24 cellular contexts compared by ENCODE assay signal in genomic region chr18:21991081-21991534, GRCh38.
DNase-seq lines count a peak whose midpoint lies in the region; ATAC-seq and TF ChIP-seq lines count a peak whose summit lies in the region.
"Had no signal": no experiment of that assay in that cellular context is flagged by ENCODE, and none has a peak within 500 bp of the region (broad histone marks: within the 10 kb centered on the region; RNA-seq: fewer than 3 reads in every experiment).

No MANE protein-coding gene starts in this region.

- no peak overlapping the region for H2BK12ac ChIP-seq in neuronal stem cell (ENCODE audit: low read length)

- no peak for ATAC-seq in GM21390 (IDR thresholded peaks at IDR 0.05; ENCODE audit: unreplicated experiment)
- ATAC-seq: activated CD8-positive, alpha-beta T cell treated with anti-CD3 and anti-CD28 coated beads, Interleukin-2, amount 10 ng/mL, durations not matched to agents 7 days and 5 days had no signal

- H4K91ac ChIP-seq in neuronal stem cell (ENCODE audit: low read depth, low read length, poor library complexity): no peak overlapping the region

- H3K18ac ChIP-seq in neuronal stem cell (ENCODE audit: low read length): no peak overlapping the region

- H3K4me3 ChIP-seq in iPS-18a (ENCODE audit: low read length): peak overlapping the region; percentile 15
- H3K4me3 ChIP-seq in neuronal stem cell (ENCODE audit: low read length in 2 of 2): no peak overlapping the region
- H3K4me3 ChIP-seq in breast epithelium: no peak overlapping the region
- H3K4me3 ChIP-seq: GM23248, PC-9, right atrium auricular region, SJCRH30, transverse colon had no signal

- DNase-seq in ELF-1 (ENCODE audit: low read depth, low spot score) (peak; percentile 93), NCI-H82 treated with DMSO at 0.1 percent for 48 hours (lab: John Stamatoyannopoulos, UW; ENCODE audit: unreplicated experiment) (peak; percentile 73), neuronal stem cell (ENCODE audit: low spot score) (peak; percentile 35), AML-193 (lab: John Stamatoyannopoulos, UW) (no peak), breast epithelium (ENCODE audit: low spot score in 2 of 2) (no peak)
- DNase-seq in activated CD4-positive, alpha-beta T cell treated with anti-CD3 and anti-CD28 coated beads for 48 hours: no peak
- DNase-seq: activated CD8-positive, alpha-beta T cell treated with anti-CD3 and anti-CD28 coated beads, Interleukin-2, amount 10 ng/mL, durations not matched to agents 7 days and 5 days; activated T-cell treated with anti-CD3 and anti-CD28 coated beads, Interleukin-2, amount 50 U/mL, for 48 hours; CD4-positive, alpha-beta memory T cell; DND-41; effector CD4-positive, alpha-beta T cell; GM23248; Karpas-422; NCI-H1105; NCI-H2107; NCI-H526; SJCRH30; stimulated activated naive CD4-positive, alpha-beta T cell treated with Interleukin-2 at 50 U/mL for 16 hours; T-helper 2 cell; transverse colon had no signal

- H3K4ac ChIP-seq in neuronal stem cell (ENCODE audit: low read length): no peak overlapping the region

- no peak overlapping the region for H2BK15ac ChIP-seq in neuronal stem cell (ENCODE audit: low read length)

- intact Hi-C loops in breast epithelium (cut with DNase I; ENCODE audit: low total_unique reads): no loop called here

- no peak overlapping the region for H2AK5ac ChIP-seq in neuronal stem cell (ENCODE audit: low read depth, low read length)

- H3K9me3 ChIP-seq in iPS-18a (ENCODE audit: control insufficient read depth, low read depth, low read length) (no peaks in the 10 kb centered on the region), neuronal stem cell (replicated peaks in 1 of 2; ENCODE audit: control insufficient read depth in 2 of 2, insufficient read depth in 1 of 2, low read depth in 1 of 2, low read length in 2 of 2) (no peaks in the 10 kb centered on the region), breast epithelium (no peaks in the 10 kb centered on the region)
- H3K9me3 ChIP-seq: right atrium auricular region, SJCRH30, transverse colon had no signal

- no peaks in the 10 kb centered on the region for H3K27me3 ChIP-seq in iPS-18a (ENCODE audit: control insufficient read depth, insufficient read depth, low read length)
- no peaks in the 10 kb centered on the region for H3K27me3 ChIP-seq in neuronal stem cell (ENCODE audit: control insufficient read depth in 3 of 3, insufficient read depth in 3 of 3, low read depth in 1 of 3, low read length in 3 of 3)
- no peaks in the 10 kb centered on the region for H3K27me3 ChIP-seq in breast epithelium
- H3K27me3 ChIP-seq: right atrium auricular region, SJCRH30, transverse colon had no signal

- no peak overlapping the region for H2AFZ ChIP-seq in neuronal stem cell (ENCODE audit: low read length)
- H2AFZ ChIP-seq: GM23248, PC-9 had no signal

- no peak overlapping the region for H4K8ac ChIP-seq in neuronal stem cell (ENCODE audit: low read depth, low read length)

- no peaks in the 10 kb centered on the region for H3K79me1 ChIP-seq in neuronal stem cell (ENCODE audit: low read depth, low read length)

- WGBS in neuronal stem cell (ENCODE audit: extremely low coverage in 2 of 2, insufficient read length in 2 of 2, insufficient replicate concordance in 1 of 2), 2 donors: no CpG with 5 or more reads among the region's 1 CpG

- H3K9ac ChIP-seq in iPS-18a (ENCODE audit: low read length): no peak overlapping the region
- no peak overlapping the region for H3K9ac ChIP-seq in neuronal stem cell (ENCODE audit: low read depth, low read length, poor library complexity)
- H3K9ac ChIP-seq: GM23248 had no signal

- no peak overlapping the region for H3K27ac ChIP-seq in iPS-18a (ENCODE audit: low read length)
- peak overlapping the region; percentile 60 for H3K27ac ChIP-seq in neuronal stem cell (replicated peaks; ENCODE audit: low read length)
- H3K27ac ChIP-seq in breast epithelium: no peak overlapping the region
- H3K27ac ChIP-seq: GM23248, PC-9, right atrium auricular region, SJCRH30, transverse colon had no signal

- H3K23ac ChIP-seq in neuronal stem cell (ENCODE audit: low read depth, low read length, poor library complexity): no peak overlapping the region

- TF ChIP-seq POLR2A in breast epithelium (IDR thresholded peaks at IDR 0.05): no peak

- peaks cover 18% of the 10 kb centered on the region for H3K4me1 ChIP-seq in iPS-18a (ENCODE audit: control insufficient read depth, low read depth, low read length)
- H3K4me1 ChIP-seq in neuronal stem cell (ENCODE audit: control insufficient read depth in 2 of 2, insufficient read depth in 1 of 2, low read depth in 1 of 2, low read length in 2 of 2): peaks cover 0 to 8% of the 10 kb centered on the region in 2 donors
- H3K4me1 ChIP-seq in breast epithelium: no peaks in the 10 kb centered on the region
- H3K4me1 ChIP-seq: SJCRH30 had no signal

- no peak overlapping the region for H2BK5ac ChIP-seq in neuronal stem cell (ENCODE audit: low read length)

- H3K36me3 ChIP-seq in iPS-18a (ENCODE audit: control insufficient read depth, low read depth, low read length): no peaks in the 10 kb centered on the region
- no peaks in the 10 kb centered on the region for H3K36me3 ChIP-seq in neuronal stem cell (replicated peaks in 1 of 2; ENCODE audit: control insufficient read depth in 2 of 2, insufficient read depth in 2 of 2, low read length in 2 of 2)
- H3K36me3 ChIP-seq in breast epithelium: no peaks in the 10 kb centered on the region
- H3K36me3 ChIP-seq: right atrium auricular region, SJCRH30, transverse colon had no signal

- no peak overlapping the region for H2BK120ac ChIP-seq in neuronal stem cell (ENCODE audit: low read depth, low read length)

- no peak overlapping the region for H3K14ac ChIP-seq in neuronal stem cell (ENCODE audit: low read length)

- H3K4me2 ChIP-seq in neuronal stem cell (ENCODE audit: insufficient read depth, low read length, poor library complexity, severe bottlenecking): peak overlapping the region; percentile 15
- H3K4me2 ChIP-seq: PC-9 had no signal

- TF ChIP-seq CTCF in breast epithelium (IDR thresholded peaks at IDR 0.05): no peak

Comparison
In these comparisons a context has a peak if more than half of its experiments do, and no peak if none do; other contexts are left out.
1. DNase-seq: peak in ELF-1 (single experiment), NCI-H82 treated with DMSO at 0.1 percent for 48 hours (single experiment) and neuronal stem cell (single experiment); none in activated CD4-positive, alpha-beta T cell treated with anti-CD3 and anti-CD28 coated beads for 48 hours (single experiment), AML-193 (0 of 2) and breast epithelium (0 of 2).